In the genomic region with DNA sequence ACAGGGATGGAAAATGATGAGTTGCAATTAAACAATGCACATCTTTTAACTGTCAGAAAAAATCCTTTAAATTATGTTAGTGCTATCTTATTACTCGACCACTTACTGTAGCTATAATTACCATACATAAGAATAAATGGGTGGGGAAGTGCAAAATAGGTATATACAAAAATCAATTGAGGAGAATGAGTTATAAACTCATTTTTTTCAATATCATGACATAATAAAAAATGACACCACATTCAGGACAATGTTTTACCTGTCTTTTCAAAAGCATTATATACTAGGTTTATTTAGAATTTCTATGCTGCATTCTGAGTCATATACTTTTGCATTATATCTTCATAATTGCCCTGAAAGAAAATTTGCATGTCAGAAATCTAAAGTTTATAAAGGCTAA, we compare ENCODE assay signal across 7 cellular contexts.
"Had no signal": no experiment of that assay in that cellular context is flagged by ENCODE, and none has a peak within 500 bp of the region (broad histone marks: within the 10 kb centered on the region; RNA-seq: fewer than 3 reads in every experiment).

No MANE protein-coding gene starts in this region.

- ATAC-seq: K562 had no signal

- H3K9ac ChIP-seq: KMS-11 had no signal

- DNase-seq: IMR-90, KBM-7, KG1 had no signal

- H3K4me2 ChIP-seq: KMS-11 had no signal

- H3K27ac ChIP-seq: HL-60, KMS-11 had no signal

- H3K4me3 ChIP-seq: K562 had no signal

- FAIRE-seq: HTR-8/SVneo, K562 had no signal
